ENCODE assay signal across 22 cellular contexts in genomic region chr9:98627291-98627690, GRCh38.
DNase-seq lines count a peak whose midpoint lies in the region; ATAC-seq, FAIRE-seq and TF ChIP-seq lines count a peak whose summit lies in the region.
"Had no signal": no experiment of that assay in that cellular context is flagged by ENCODE, and none has a peak within 500 bp of the region (broad histone marks: within the 10 kb centered on the region; RNA-seq: fewer than 3 reads in every experiment).

No MANE protein-coding gene starts in this region.

- no peak overlapping the region for H3K27ac ChIP-seq in astrocyte (ENCODE audit: low read depth, low read length)
- H3K27ac ChIP-seq: colonic mucosa, heart left ventricle, left lung, SJSA1, suprapubic skin, vagina, VCaP had no signal

- DNase-seq in GM04503 (ENCODE audit: low read depth) (peak; percentile 40), astrocyte (ENCODE audit: low read depth) (peak; percentile 74), iris pigment epithelial cell (ENCODE audit: low read depth) (peak; percentile 53), stromal cell of bone marrow (ENCODE audit: low read depth) (peak; percentile 2), SHP77 (lab: John Stamatoyannopoulos, UW) (no peak), chondrocyte (ENCODE audit: low spot score) (no peak)
- DNase-seq: activated CD4-positive, alpha-beta T cell treated with anti-CD3 and anti-CD28 coated beads, Interleukin-2, amount 10 ng/mL, durations not matched to agents 7 days and 5 days; AML-193; colonic mucosa; heart left ventricle; left lung; midbrain; NCI-H1105 treated with DMSO at 0.1 percent for 48 hours; NCI-H2081 had no signal

- H3K4me2 ChIP-seq in astrocyte (ENCODE audit: low read length): peak overlapping the region; percentile 20

- H2AFZ ChIP-seq in astrocyte (ENCODE audit: low read depth, low read length): peak overlapping the region; percentile 45

- peaks cover 8% of the 10 kb centered on the region for H3K27me3 ChIP-seq in astrocyte (ENCODE audit: insufficient read depth, low read length)
- H3K27me3 ChIP-seq: colonic mucosa, SJSA1, vagina had no signal

- TF ChIP-seq CTCF in astrocyte (IDR thresholded peaks at IDR 0.05; ENCODE audit: insufficient read depth, low read depth, low read length) (no peak), chondrocyte (IDR thresholded peaks at IDR 0.05) (no peak)

- H3K9me3 Mint-ChIP-seq in astrocyte (ENCODE audit: unreplicated experiment): no peaks in the 10 kb centered on the region
- peaks cover 2% of the 10 kb centered on the region for H3K9me3 Mint-ChIP-seq in chondrocyte (ENCODE audit: low read depth)
- H3K9me3 Mint-ChIP-seq: activated CD4-positive, alpha-beta T cell treated with anti-CD3 and anti-CD28 coated beads, Interleukin-2, amount 10 ng/mL, durations not matched to agents 7 days and 5 days; activated naive CD4-positive, alpha-beta T cell treated with anti-CD3 and anti-CD28 coated beads, Interleukin-2, amount 50 U/mL, for 72 hours; natural killer cell treated with Interleukin-12 subunit alpha and Interleukin-12 subunit beta and Interleukin-15 and Interleukin-18, amount 100 ng/mL, for 72 hours; T-helper 1 cell treated with Interleukin-12 subunit alpha and Interleukin-12 subunit beta and Interleukin-4 antibody, amounts not matched to agents 30 μg/mL and 1 μg/mL, for 36 hours had no signal

- no peak for ATAC-seq in HG03354 (IDR thresholded peaks at IDR 0.05; ENCODE audit: poor library complexity, severe bottlenecking, unreplicated experiment)
- ATAC-seq: activated naive CD4-positive, alpha-beta T cell treated with anti-CD3 and anti-CD28 coated beads, Interleukin-2, amount 50 U/mL, for 72 hours; heart left ventricle; left lung had no signal

- H3K27me3 Mint-ChIP-seq in astrocyte (ENCODE audit: low read depth, unreplicated experiment): peaks cover 18% of the 10 kb centered on the region
- peaks cover 61% of the 10 kb centered on the region for H3K27me3 Mint-ChIP-seq in chondrocyte (ENCODE audit: low read depth)

- H3K9ac ChIP-seq in astrocyte (ENCODE audit: low read length): no peak overlapping the region

- H3K9me3 ChIP-seq in astrocyte (ENCODE audit: insufficient read depth, low read depth, low read length): no peaks in the 10 kb centered on the region
- H3K9me3 ChIP-seq: colonic mucosa, heart left ventricle, left lung, SJSA1, suprapubic skin, vagina had no signal

- no peaks in the 10 kb centered on the region for H3K36me3 ChIP-seq in astrocyte (ENCODE audit: insufficient read depth, low read length)
- H3K36me3 ChIP-seq: colonic mucosa, heart left ventricle, left lung, SJSA1, suprapubic skin, vagina had no signal

- peaks cover 6% of the 10 kb centered on the region for H3K4me1 ChIP-seq in astrocyte (ENCODE audit: insufficient read depth, low read length)
- H3K4me1 ChIP-seq: colonic mucosa, heart left ventricle, left lung, SJSA1, suprapubic skin, vagina had no signal

- no peak overlapping the region for H3K4me3 ChIP-seq in astrocyte (ENCODE audit: insufficient read depth, low read depth, low read length)
- H3K4me3 ChIP-seq: colonic mucosa, heart left ventricle, left lung, SJSA1, suprapubic skin, vagina had no signal

- peak; percentile 26 for FAIRE-seq in astrocyte (lab: Jason Lieb, UNC)

- H3K27ac Mint-ChIP-seq in astrocyte (ENCODE audit: unreplicated experiment) (no peak overlapping the region), chondrocyte (ENCODE audit: unreplicated experiment) (no peak overlapping the region)
- H3K27ac Mint-ChIP-seq: activated CD4-positive, alpha-beta T cell treated with anti-CD3 and anti-CD28 coated beads, Interleukin-2, amount 10 ng/mL, durations not matched to agents 7 days and 5 days; activated naive CD4-positive, alpha-beta T cell treated with anti-CD3 and anti-CD28 coated beads, Interleukin-2, amount 50 U/mL, for 72 hours; natural killer cell treated with Interleukin-12 subunit alpha and Interleukin-12 subunit beta and Interleukin-15 and Interleukin-18, amount 100 ng/mL, for 72 hours; T-helper 1 cell treated with Interleukin-12 subunit alpha and Interleukin-12 subunit beta and Interleukin-4 antibody, amounts not matched to agents 30 μg/mL and 1 μg/mL, for 36 hours had no signal

- no peaks in the 10 kb centered on the region for H3K79me2 ChIP-seq in astrocyte (ENCODE audit: insufficient read depth, low read length)

- no peak overlapping the region for H3K4me3 Mint-ChIP-seq in astrocyte (ENCODE audit: unreplicated experiment)
- no peak overlapping the region for H3K4me3 Mint-ChIP-seq in chondrocyte (ENCODE audit: unreplicated experiment)
- H3K4me3 Mint-ChIP-seq: activated CD4-positive, alpha-beta T cell treated with anti-CD3 and anti-CD28 coated beads, Interleukin-2, amount 10 ng/mL, durations not matched to agents 7 days and 5 days; natural killer cell treated with Interleukin-12 subunit alpha and Interleukin-12 subunit beta and Interleukin-15 and Interleukin-18, amount 100 ng/mL, for 72 hours; T-helper 1 cell treated with Interleukin-12 subunit alpha and Interleukin-12 subunit beta and Interleukin-4 antibody, amounts not matched to agents 30 μg/mL and 1 μg/mL, for 36 hours had no signal

- H4K20me1 ChIP-seq in astrocyte (ENCODE audit: insufficient read depth, low read length): no peaks in the 10 kb centered on the region

- H3K4me1 Mint-ChIP-seq in astrocyte (ENCODE audit: low read depth, unreplicated experiment): peaks cover 9% of the 10 kb centered on the region
- no peaks in the 10 kb centered on the region for H3K4me1 Mint-ChIP-seq in chondrocyte (ENCODE audit: low read depth)
- H3K4me1 Mint-ChIP-seq: activated CD4-positive, alpha-beta T cell treated with anti-CD3 and anti-CD28 coated beads, Interleukin-2, amount 10 ng/mL, durations not matched to agents 7 days and 5 days had no signal

- H3K36me3 Mint-ChIP-seq in astrocyte (ENCODE audit: low read depth, unreplicated experiment) (no peaks in the 10 kb centered on the region), chondrocyte (ENCODE audit: low read depth) (peaks cover 2% of the 10 kb centered on the region)
- H3K36me3 Mint-ChIP-seq: activated naive CD4-positive, alpha-beta T cell treated with anti-CD3 and anti-CD28 coated beads, Interleukin-2, amount 50 U/mL, for 72 hours; natural killer cell treated with Interleukin-12 subunit alpha and Interleukin-12 subunit beta and Interleukin-15 and Interleukin-18, amount 100 ng/mL, for 72 hours had no signal

Comparison
In these comparisons a context has a peak if more than half of its experiments do, and no peak if none do; other contexts are left out.
1. DNase-seq: peak in GM04503 (single experiment), astrocyte (single experiment), iris pigment epithelial cell (single experiment) and stromal cell of bone marrow (single experiment); none in SHP77 (0 of 2) and chondrocyte (single experiment).